Comparison of ENCODE assay signal across 8 cellular contexts in the genomic region with DNA sequence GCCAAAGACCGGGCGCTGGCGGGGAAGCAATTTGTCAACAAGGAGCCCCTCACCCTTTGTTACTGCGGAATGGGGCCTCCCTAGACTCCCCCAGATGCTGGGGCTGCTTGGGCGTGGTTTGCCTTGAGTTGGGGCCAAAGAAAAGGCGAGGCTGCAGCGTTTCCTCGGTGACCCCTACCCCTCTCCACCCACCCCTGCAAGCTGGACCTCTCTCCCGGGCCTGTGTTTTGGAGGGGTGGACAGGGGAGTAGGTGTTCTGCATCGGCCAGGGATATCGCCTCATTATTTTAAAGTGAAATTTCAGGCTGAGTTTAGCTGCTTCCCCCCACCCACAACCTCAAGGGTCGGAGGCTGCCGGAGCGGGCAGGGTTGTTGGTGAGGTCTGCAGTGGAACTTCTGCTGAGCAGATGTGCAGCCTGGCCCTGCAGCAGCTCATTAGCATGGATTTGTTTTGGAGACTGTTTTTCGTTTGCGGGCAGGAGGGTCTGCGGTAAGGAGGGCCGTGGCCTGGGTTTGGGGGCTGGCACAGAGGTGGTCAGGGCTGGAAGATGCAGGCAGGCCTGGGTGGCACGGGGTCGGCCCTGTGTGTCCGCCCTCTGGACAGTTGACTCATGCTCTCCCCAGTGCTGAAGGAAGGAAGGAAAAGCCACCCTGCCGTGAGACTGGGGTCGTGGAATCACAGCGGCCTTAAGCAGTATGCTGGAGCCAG. TPM values are rescaled to one million over a fixed set of nuclear protein-coding genes. Genes with fewer than 3 reads are reported as not detected.
DNase-seq lines count a peak whose midpoint lies in the region; ATAC-seq and TF ChIP-seq lines count a peak whose summit lies in the region.

No MANE protein-coding gene starts in this region.

- H4K20me1 ChIP-seq in fibroblast of lung (ENCODE audit: control insufficient read depth, extremely low read depth, insufficient read depth, low read length) = no peaks in the 10 kb centered on the region

- no peak overlapping the region for H3K27ac ChIP-seq in CD8-positive, alpha-beta T cell (ENCODE audit: low read depth, low read length)
- H3K27ac ChIP-seq in fibroblast of lung (ENCODE audit: insufficient read depth, low read length) = peak overlapping the region; percentile 89

- no peaks in the 10 kb centered on the region for H3K9me3 ChIP-seq in CD8-positive, alpha-beta T cell (ENCODE audit: low read length)
- H3K9me3 ChIP-seq in fibroblast of lung (ENCODE audit: control insufficient read depth, insufficient read depth, low read depth, low read length) = no peaks in the 10 kb centered on the region

- TF ChIP-seq CTCF in CD8-positive, alpha-beta T cell (IDR thresholded peaks at IDR 0.05) = no peak
- TF ChIP-seq CTCF in fibroblast of lung (conservative IDR thresholded peaks at IDR 0.05 in 1 of 2, IDR thresholded peaks at IDR 0.05 in 1 of 2; ENCODE audit: low read depth in 1 of 2, low read length in 2 of 2) (no peak), osteocyte (IDR thresholded peaks at IDR 0.05) (no peak)

- H3K36me3 Mint-ChIP-seq in CD8-positive, alpha-beta T cell = peaks cover 2% of the 10 kb centered on the region
- peaks cover 3% of the 10 kb centered on the region for H3K36me3 Mint-ChIP-seq in osteocyte (ENCODE audit: unreplicated experiment)

- H3K4me1 ChIP-seq in CD8-positive, alpha-beta T cell (ENCODE audit: insufficient read depth, low read length) = peaks cover 34% of the 10 kb centered on the region
- H3K4me1 ChIP-seq in fibroblast of lung (ENCODE audit: control insufficient read depth, extremely low read depth, insufficient read depth, low read length) = peaks cover 22% of the 10 kb centered on the region

- no peaks in the 10 kb centered on the region for H3K9me3 Mint-ChIP-seq in CD8-positive, alpha-beta T cell
- no peaks in the 10 kb centered on the region for H3K9me3 Mint-ChIP-seq in osteocyte (ENCODE audit: unreplicated experiment)

- peak overlapping the region; percentile 71 for H3K4me3 Mint-ChIP-seq in CD8-positive, alpha-beta T cell
- H3K4me3 Mint-ChIP-seq in osteocyte (ENCODE audit: unreplicated experiment) = peak overlapping the region; percentile 99

- peaks cover 33% of the 10 kb centered on the region for H3K4me1 Mint-ChIP-seq in CD8-positive, alpha-beta T cell (ENCODE audit: low read depth)
- peaks cover 63% of the 10 kb centered on the region for H3K4me1 Mint-ChIP-seq in osteocyte (ENCODE audit: unreplicated experiment)

- ATAC-seq in CD8-positive, alpha-beta T cell = no peak
- no peak for ATAC-seq in SK-N-SH treated with all-trans-retinoic acid at 6 μM for 48 hours
- ATAC-seq in HG02763 (IDR thresholded peaks at IDR 0.05; ENCODE audit: unreplicated experiment) = no peak
- ATAC-seq in HG02642 (IDR thresholded peaks at IDR 0.05; ENCODE audit: poor library complexity, unreplicated experiment) = no peak

- H3K79me2 ChIP-seq in fibroblast of lung (ENCODE audit: control insufficient read depth, insufficient read depth, low read length) = peaks cover 57% of the 10 kb centered on the region

- intact Hi-C loops in CD8-positive, alpha-beta T cell (cut with DNase I, micrococcal nuclease) = loop anchor here in 1 of 2 experiments (2.0 kb wide), 1 partner anchor 161 kb away; the partner anchor contains the start of gene CAPZB

- POLR2A ChIA-PET in CD8-positive, alpha-beta T cell (lab: Charles Lee) = interaction anchor here (0.5 kb wide), 1 partner anchor 84 kb away, joined by 5 read pairs; no protein-coding TSS in a partner anchor

- no peaks in the 10 kb centered on the region for H3K27me3 ChIP-seq in CD8-positive, alpha-beta T cell (ENCODE audit: insufficient read depth, low read length)
- H3K27me3 ChIP-seq in fibroblast of lung (ENCODE audit: control insufficient read depth, insufficient read depth, low read length) = no peaks in the 10 kb centered on the region

- H3K36me3 ChIP-seq in CD8-positive, alpha-beta T cell (ENCODE audit: insufficient read depth, low read length) = no peaks in the 10 kb centered on the region
- H3K36me3 ChIP-seq in fibroblast of lung (ENCODE audit: control insufficient read depth, insufficient read depth, low read length) = peaks cover 1% of the 10 kb centered on the region

- peaks cover 16% of the 10 kb centered on the region for H3K27me3 Mint-ChIP-seq in CD8-positive, alpha-beta T cell (ENCODE audit: low read depth)
- H3K27me3 Mint-ChIP-seq in osteocyte (ENCODE audit: unreplicated experiment) = no peaks in the 10 kb centered on the region

- CTCF ChIA-PET in CD8-positive, alpha-beta T cell (lab: Charles Lee) = interaction anchor here (1.3 to 2.4 kb wide), 4 partner anchors 16 to 302 kb away, joined by 3 to 11 read pairs (median 6); no protein-coding TSS in a partner anchor

- peak overlapping the region; percentile 78 for H3K4me3 ChIP-seq in CD8-positive, alpha-beta T cell (ENCODE audit: low read depth, low read length)
- peak overlapping the region; percentile 78 to 94 (median 90) for H3K4me3 ChIP-seq in fibroblast of lung (replicated peaks in 1 of 4; ENCODE audit: control extremely low read depth in 1 of 4, insufficient read depth in 1 of 4, low read depth in 3 of 4, low read length in 4 of 4)

- no peak overlapping the region for H2AFZ ChIP-seq in fibroblast of lung (ENCODE audit: low read length)

- peak overlapping the region; percentile 90 for H3K9ac ChIP-seq in fibroblast of lung (ENCODE audit: insufficient read depth, low read length)

- no peak for DNase-seq in CD8-positive, alpha-beta T cell
- peak in 1 of 2 donors; percentile 38 for DNase-seq in fibroblast of lung (ENCODE audit: low read depth in 2 of 2)
- no peak for DNase-seq in osteocyte (ENCODE audit: extremely low spot score, unreplicated experiment)
- no peak for DNase-seq in cerebellar nuclear complex (lab: John Stamatoyannopoulos, UW)
- no peak for DNase-seq in DMS153 (lab: John Stamatoyannopoulos, UW)

- H3K4me2 ChIP-seq in fibroblast of lung (ENCODE audit: extremely low read depth, insufficient read depth, low read length) = peak overlapping the region; percentile 95

- H3K27ac Mint-ChIP-seq in CD8-positive, alpha-beta T cell = peak overlapping the region; percentile 57
- peak overlapping the region; percentile 94 for H3K27ac Mint-ChIP-seq in osteocyte (ENCODE audit: unreplicated experiment)

TF ChIP-seq in SK-N-SH treated with all-trans-retinoic acid at 6 μM for 48 hours, 23 proteins besides CTCF, POLR2A, EP300 and RAD21:
- no peak for TF ChIP-seq BACH2 (CRISPR knock-in tag; IDR thresholded peaks at IDR 0.05; ENCODE audit: borderline replicate concordance)
- peak; percentile 55; the same call in 1 of the 2 replicates for TF ChIP-seq TCF4 (CRISPR knock-in tag; IDR thresholded peaks at IDR 0.05; ENCODE audit: borderline replicate concordance)
- TF ChIP-seq RARB (CRISPR knock-in tag; IDR thresholded peaks at IDR 0.05) = no peak

RNA-seq across cellular contexts. Expression of gene NBL1, which starts 1.6 kb away (rescaled TPM):
- total RNA-seq in CD8-positive, alpha-beta T cell = 10 to 100 TPM; 76.5 to 80.5 TPM
- total RNA-seq in fibroblast of lung (103 and 180 TPM in 2 replicates), osteocyte (547 and 561 TPM in 2 replicates)
- 59.3 and 115 TPM in 2 replicates for polyA plus RNA-seq in fibroblast of lung
- 135 and 351 TPM in 2 replicates for polyA plus RNA-seq in fibroblast of lung (2012)
- polyA minus RNA-seq in fibroblast of lung (ENCODE audit: low replicate concordance) = 374 and 622 TPM in 2 replicates

RNA-seq across cellular contexts. Expression of gene HTR6, which starts 19.0 kb away (rescaled TPM):
- 1 to 10 TPM in 1 of 2 experiments, under 1 TPM in 1; 0.87 to 1.1 TPM for total RNA-seq in CD8-positive, alpha-beta T cell
- total RNA-seq in fibroblast of lung = under 0.01 TPM in 1 of 2 replicates, not detected in the other
- 0.02 TPM in 1 of 2 replicates, not detected in the other for polyA plus RNA-seq in fibroblast of lung
- polyA plus RNA-seq in fibroblast of lung (2012) = not detected in 2 replicates
- polyA minus RNA-seq in fibroblast of lung (ENCODE audit: low replicate concordance) = 0.78 TPM in 1 of 2 replicates, not detected in the other
- 0.16 TPM in 1 of 2 replicates, not detected in the other for total RNA-seq in osteocyte
